In genomic region chr11:15006139-15006759, GRCh38 we compare ENCODE assay signal across 9 cellular contexts. TPM values are rescaled to one million over a fixed set of nuclear protein-coding genes. Genes with fewer than 3 reads are reported as not detected.
DNase-seq lines count a peak whose midpoint lies in the region; ATAC-seq and TF ChIP-seq lines count a peak whose summit lies in the region.
"Had no signal": no experiment of that assay in that cellular context is flagged by ENCODE, and none has a peak within 500 bp of the region (broad histone marks: within the 10 kb centered on the region; RNA-seq: fewer than 3 reads in every experiment).

No MANE protein-coding gene starts in this region.

- H3K36me3 Mint-ChIP-seq in activated CD4-positive, alpha-beta T cell treated with anti-CD3 and anti-CD28 coated beads for 36 hours (ENCODE audit: low read depth) = no peaks in the 10 kb centered on the region

- no peak for TF ChIP-seq EP300 in tibial nerve (IDR thresholded peaks at IDR 0.05)

- TF ChIP-seq CTCF in tibial nerve (IDR thresholded peaks at IDR 0.05) = no peak

- no peaks in the 10 kb centered on the region for H3K27me3 ChIP-seq in tibial nerve

- no peaks in the 10 kb centered on the region for H3K4me1 ChIP-seq in tibial nerve

- 56 to 59% methylated on average over 5 of the region's 5 CpGs for WGBS in tibial nerve, 2 donors

- ATAC-seq in activated CD4-positive, alpha-beta T cell treated with anti-CD3 and anti-CD28 coated beads for 36 hours = peak; percentile 72
- peak; percentile 80 for ATAC-seq in GM21723 (IDR thresholded peaks at IDR 0.05; ENCODE audit: unreplicated experiment)

- H3K9me3 Mint-ChIP-seq in activated CD4-positive, alpha-beta T cell treated with anti-CD3 and anti-CD28 coated beads for 36 hours (ENCODE audit: low read depth) = no peaks in the 10 kb centered on the region

- peak; percentile 17 for DNase-seq in activated CD4-positive, alpha-beta T cell treated with anti-CD3 and anti-CD28 coated beads for 36 hours
- no peak for DNase-seq in activated CD4-positive, alpha-beta T cell treated with anti-CD3 and anti-CD28 coated beads, Interleukin-2, amount 50 U/mL, for 48 hours
- peak; percentile 25 to 72 (median 66) for DNase-seq in NCI-H1417 (lab: John Stamatoyannopoulos, UW)
- peak; percentile 69 for DNase-seq in SW480 (ENCODE audit: low spot score)
- DNase-seq in iPS-NIHi11 (ENCODE audit: low spot score) = peak; percentile 49
- DNase-seq in posterior vena cava (ENCODE audit: low spot score) = no peak
- no peak for DNase-seq in tibial nerve (ENCODE audit: low spot score in 2 of 2)

- TF ChIP-seq POLR2A in tibial nerve (IDR thresholded peaks at IDR 0.05) = no peak

- no peak overlapping the region for H3K4me3 Mint-ChIP-seq in activated CD4-positive, alpha-beta T cell treated with anti-CD3 and anti-CD28 coated beads for 36 hours

- intact Hi-C loops in activated CD4-positive, alpha-beta T cell treated with anti-CD3 and anti-CD28 coated beads for 36 hours (cut with DNase I, micrococcal nuclease) = loop anchor here (1.0 to 2.0 kb wide), 7 partner anchors 32 to 216 kb away; no protein-coding TSS in a partner anchor
- intact Hi-C loops in posterior vena cava (cut with DNase I) = no loop called here

- no peak overlapping the region for H3K27ac Mint-ChIP-seq in activated CD4-positive, alpha-beta T cell treated with anti-CD3 and anti-CD28 coated beads for 36 hours

- CTCF ChIA-PET in activated CD4-positive, alpha-beta T cell treated with anti-CD3 and anti-CD28 coated beads for 36 hours (lab: Charles Lee) = interaction anchor here (0.6 to 5.9 kb wide), 40 partner anchors 10 to 470 kb away, joined by 3 to 74 read pairs (median 4); partner anchors contain the start of genes CALCA and CALCB

- H3K27ac ChIP-seq in tibial nerve = no peak overlapping the region
- H3K27ac ChIP-seq: thoracic aorta had no signal

- peaks cover 21% of the 10 kb centered on the region for H3K27me3 Mint-ChIP-seq in activated CD4-positive, alpha-beta T cell treated with anti-CD3 and anti-CD28 coated beads for 36 hours

- H3K36me3 ChIP-seq in tibial nerve = no peaks in the 10 kb centered on the region
- H3K36me3 ChIP-seq: thoracic aorta had no signal

- no peaks in the 10 kb centered on the region for H3K9me3 ChIP-seq in tibial nerve
- H3K9me3 ChIP-seq: thoracic aorta had no signal

- no peak overlapping the region for H3K4me3 ChIP-seq in tibial nerve
- H3K4me3 ChIP-seq: thoracic aorta had no signal

- POLR2A ChIA-PET in activated CD4-positive, alpha-beta T cell treated with anti-CD3 and anti-CD28 coated beads for 36 hours (lab: Charles Lee) = no interaction called here

- H3K4me1 Mint-ChIP-seq in activated CD4-positive, alpha-beta T cell treated with anti-CD3 and anti-CD28 coated beads for 36 hours = no peaks in the 10 kb centered on the region

RNA-seq across cellular contexts. Expression of gene CALCA, which starts 34.1 kb away (rescaled TPM):
- not detected for total RNA-seq in activated CD4-positive, alpha-beta T cell treated with anti-CD3 and anti-CD28 coated beads for 36 hours
- total RNA-seq in posterior vena cava (not detected), tibial nerve (not detected)

Comparison
In these comparisons a context has a peak if more than half of its experiments do, and no peak if none do; other contexts are left out.
1. DNase-seq: peak in activated CD4-positive, alpha-beta T cell treated with anti-CD3 and anti-CD28 coated beads for 36 hours (single experiment), NCI-H1417 (3 of 3), SW480 (single experiment) and iPS-NIHi11 (single experiment); none in activated CD4-positive, alpha-beta T cell treated with anti-CD3 and anti-CD28 coated beads, Interleukin-2, amount 50 U/mL, for 48 hours (0 of 2), posterior vena cava (single experiment) and tibial nerve (0 of 2).
2. intact Hi-C loops: an anchor here in activated CD4-positive, alpha-beta T cell treated with anti-CD3 and anti-CD28 coated beads for 36 hours (1.0 to 2.0 kb wide); none called in posterior vena cava.